12 cellular contexts compared by ENCODE assay signal in the genomic region with DNA sequence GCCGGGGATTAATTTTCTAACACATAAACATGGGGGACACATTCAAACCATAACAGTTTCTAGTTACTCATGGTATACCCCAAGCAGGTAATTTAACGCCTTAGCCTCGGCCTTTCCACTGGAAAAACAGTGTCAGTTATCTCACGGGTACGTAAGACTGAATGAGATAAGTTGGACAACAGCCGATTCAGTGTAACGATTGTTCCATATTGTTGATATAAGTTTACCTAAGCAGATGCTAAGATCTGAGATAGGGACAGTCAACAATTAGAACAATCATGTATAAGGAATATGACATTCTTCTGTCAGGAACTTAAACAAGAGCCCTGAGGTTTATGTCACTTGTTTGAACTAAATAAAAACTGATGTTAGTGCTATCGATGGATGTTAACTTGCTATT.
DNase-seq lines count a peak whose midpoint lies in the region; ATAC-seq lines count a peak whose summit lies in the region.
"Had no signal": no experiment of that assay in that cellular context is flagged by ENCODE, and none has a peak within 500 bp of the region (broad histone marks: within the 10 kb centered on the region; RNA-seq: fewer than 3 reads in every experiment).

No MANE protein-coding gene starts in this region.

- H3K9me3 Mint-ChIP-seq in activated naive CD4-positive, alpha-beta T cell treated with anti-CD3 and anti-CD28 coated beads, Interleukin-2, amount 50 U/mL, for 72 hours, result no peaks in the 10 kb centered on the region
- H3K9me3 Mint-ChIP-seq: WTC11 had no signal

- peaks cover 0 to 6% of the 10 kb centered on the region in 2 donors for H3K36me3 Mint-ChIP-seq in activated naive CD4-positive, alpha-beta T cell treated with anti-CD3 and anti-CD28 coated beads, Interleukin-2, amount 50 U/mL, for 72 hours

- no peak overlapping the region for H3K4me2 ChIP-seq in neuronal stem cell (ENCODE audit: insufficient read depth, low read length, poor library complexity, severe bottlenecking)
- H3K4me2 ChIP-seq: A549 had no signal

- no peak overlapping the region for H3K4ac ChIP-seq in neuronal stem cell (ENCODE audit: low read length)

- H3K18ac ChIP-seq in neuronal stem cell (ENCODE audit: low read length), result no peak overlapping the region

- no peaks in the 10 kb centered on the region for H3K79me1 ChIP-seq in neuronal stem cell (ENCODE audit: low read depth, low read length)

- no peak for ATAC-seq in activated naive CD4-positive, alpha-beta T cell treated with anti-CD3 and anti-CD28 coated beads, Interleukin-2, amount 50 U/mL, for 72 hours
- ATAC-seq in GM18502 (IDR thresholded peaks at IDR 0.05; ENCODE audit: poor library complexity, unreplicated experiment), result no peak
- ATAC-seq in HG02973 (IDR thresholded peaks at IDR 0.05; ENCODE audit: unreplicated experiment), result no peak
- ATAC-seq: WTC11 had no signal

- DNase-seq in activated naive CD4-positive, alpha-beta T cell treated with anti-CD3 and anti-CD28 coated beads, Interleukin-2, amount 50 U/mL, for 72 hours (ENCODE audit: low spot score in 2 of 2), result no peak
- no peak for DNase-seq in activated naive CD4-positive, alpha-beta T cell treated with anti-CD3 and anti-CD28 coated beads, Interleukin-2, amount 50 U/mL, for 16 hours
- DNase-seq in neuronal stem cell (ENCODE audit: low spot score) (no peak), SW480 (ENCODE audit: low spot score) (no peak)
- DNase-seq: NCI-H2107; stimulated activated CD4-positive, alpha-beta T cell treated with anti-CD3 and anti-CD28 coated beads, Interleukin-4, amount 100 ng/mL, for 24 hours had no signal

- H4K91ac ChIP-seq in neuronal stem cell (ENCODE audit: low read depth, low read length, poor library complexity), result no peak overlapping the region

- H3K4me1 ChIP-seq in ectodermal cell (ENCODE audit: control insufficient read depth, insufficient read depth, low read length) (peaks cover 4% of the 10 kb centered on the region), neuronal stem cell (ENCODE audit: control insufficient read depth in 2 of 2, insufficient read depth in 1 of 2, low read depth in 1 of 2, low read length in 2 of 2) (peaks cover 0 to 6% of the 10 kb centered on the region in 2 donors), urinary bladder (ENCODE audit: insufficient read depth) (peaks cover 10% of the 10 kb centered on the region)

- H4K8ac ChIP-seq in neuronal stem cell (ENCODE audit: low read depth, low read length), result no peak overlapping the region

- H3K9me3 ChIP-seq in ectodermal cell (ENCODE audit: control insufficient read depth, low read length) (no peaks in the 10 kb centered on the region), neuronal stem cell (replicated peaks in 1 of 2; ENCODE audit: control insufficient read depth in 2 of 2, insufficient read depth in 1 of 2, low read depth in 1 of 2, low read length in 2 of 2) (no peaks in the 10 kb centered on the region)
- H3K9me3 ChIP-seq: A549 had no signal

- H3K36me3 ChIP-seq in ectodermal cell (ENCODE audit: control insufficient read depth, insufficient read depth, low read length), result no peaks in the 10 kb centered on the region
- H3K36me3 ChIP-seq in neuronal stem cell (replicated peaks in 1 of 2; ENCODE audit: control insufficient read depth in 2 of 2, insufficient read depth in 2 of 2, low read length in 2 of 2), result peaks cover 11 to 90% of the 10 kb centered on the region in 2 donors
- H3K36me3 ChIP-seq in urinary bladder (ENCODE audit: insufficient read depth), result no peaks in the 10 kb centered on the region

- no peak overlapping the region for H2BK120ac ChIP-seq in neuronal stem cell (ENCODE audit: low read depth, low read length)

- H2BK12ac ChIP-seq in neuronal stem cell (ENCODE audit: low read length), result no peak overlapping the region

- peak overlapping the region; percentile 34 to 85 for H3K27ac Mint-ChIP-seq in activated naive CD4-positive, alpha-beta T cell treated with anti-CD3 and anti-CD28 coated beads, Interleukin-2, amount 50 U/mL, for 72 hours
- H3K27ac Mint-ChIP-seq: WTC11 had no signal

- no peaks in the 10 kb centered on the region for H3K27me3 ChIP-seq in ectodermal cell (ENCODE audit: control insufficient read depth, insufficient read depth, low read length, poor library complexity, severe bottlenecking)
- H3K27me3 ChIP-seq in neuronal stem cell (ENCODE audit: control insufficient read depth in 3 of 3, insufficient read depth in 3 of 3, low read depth in 1 of 3, low read length in 3 of 3), result no peaks in the 10 kb centered on the region

- 94% methylated on average over 8 of the region's 8 CpGs for WGBS in ectodermal cell, 2 experiments
- WGBS in neuronal stem cell (ENCODE audit: extremely low coverage in 2 of 2, insufficient read length in 2 of 2, insufficient replicate concordance in 1 of 2), 2 donors, result no CpG with 5 or more reads among the region's 8 CpGs
- WGBS in urinary bladder, result 84% methylated on average over 8 of the region's 8 CpGs

- H3K9ac ChIP-seq in neuronal stem cell (ENCODE audit: low read depth, low read length, poor library complexity), result no peak overlapping the region

- H2AK5ac ChIP-seq in neuronal stem cell (ENCODE audit: low read depth, low read length), result no peak overlapping the region

- H3K23ac ChIP-seq in neuronal stem cell (ENCODE audit: low read depth, low read length, poor library complexity), result no peak overlapping the region

- H2AFZ ChIP-seq in neuronal stem cell (ENCODE audit: low read length), result no peak overlapping the region

- H3K4me3 ChIP-seq in ectodermal cell (ENCODE audit: insufficient read depth, low read depth, low read length) (no peak overlapping the region), neuronal stem cell (ENCODE audit: low read length in 2 of 2) (no peak overlapping the region), urinary bladder (ENCODE audit: low read depth, low read length) (no peak overlapping the region)
- H3K4me3 ChIP-seq: A549 had no signal

- peak overlapping the region; percentile 42 for H3K27ac ChIP-seq in ectodermal cell (ENCODE audit: insufficient read depth, low read depth, low read length, poor library complexity, severe bottlenecking)
- peak overlapping the region; percentile 22 for H3K27ac ChIP-seq in neuronal stem cell (replicated peaks; ENCODE audit: low read length)
- H3K27ac ChIP-seq in urinary bladder (ENCODE audit: low read depth), result peak overlapping the region; percentile 41

- H2BK15ac ChIP-seq in neuronal stem cell (ENCODE audit: low read length), result no peak overlapping the region

- no peak overlapping the region for H3K14ac ChIP-seq in neuronal stem cell (ENCODE audit: low read length)

- H2BK5ac ChIP-seq in neuronal stem cell (ENCODE audit: low read length), result no peak overlapping the region
